26 cellular contexts compared by ENCODE assay signal in the genomic region with DNA sequence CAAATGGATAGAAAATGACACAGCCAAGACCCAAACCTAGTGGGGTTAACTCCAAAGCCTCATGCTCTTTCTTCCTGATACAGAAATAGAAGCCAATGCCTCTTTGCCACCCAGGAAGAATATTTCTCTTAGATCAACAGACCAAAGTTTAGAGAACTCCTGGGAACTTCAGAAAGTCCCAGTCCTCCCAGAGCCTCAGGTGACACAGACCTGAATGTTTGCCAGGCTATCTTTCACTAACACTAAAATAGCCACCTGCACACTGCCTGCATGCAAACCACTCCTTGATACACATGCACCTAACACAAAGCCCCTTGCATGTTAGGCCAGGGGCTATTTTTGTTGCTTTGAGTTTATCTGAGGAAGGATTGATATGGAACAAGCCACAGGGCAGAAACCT.
"Had no signal": no experiment of that assay in that cellular context is flagged by ENCODE, and none has a peak within 500 bp of the region (broad histone marks: within the 10 kb centered on the region; RNA-seq: fewer than 3 reads in every experiment).

No MANE protein-coding gene starts in this region.

- H3K36me3 ChIP-seq: ascending aorta, breast epithelium had no signal

- H3K27ac ChIP-seq: ascending aorta, breast epithelium, coronary artery, dorsolateral prefrontal cortex had no signal

- DNase-seq: activated CD4-positive, alpha-beta memory T cell treated with anti-CD3 and anti-CD28 coated beads for 36 hours; activated CD4-positive, alpha-beta T cell treated with anti-CD3 and anti-CD28 coated beads for 36 hours; activated CD4-positive, alpha-beta T cell treated with anti-CD3 and anti-CD28 coated beads, Interleukin-2, amount 10 ng/mL, durations not matched to agents 24 days and 14 days; activated CD4-positive, CD25-positive, alpha-beta regulatory T cell; activated CD4-positive, CD25-positive, alpha-beta regulatory T cell treated with anti-CD3 and anti-CD28 coated beads, Interleukin-2, amount 50 U/mL, for 72 hours; activated CD8-positive, alpha-beta memory T cell treated with anti-CD3 and anti-CD28 coated beads, Interleukin-2, amount 10 ng/mL, durations not matched to agents 7 days and 5 days; activated CD8-positive, alpha-beta memory T cell treated with anti-CD3 and anti-CD28 coated beads, Interleukin-2, amount 50 U/mL, for 4 hours; activated CD8-positive, alpha-beta T cell treated with anti-CD3 and anti-CD28 coated beads, Interleukin-2, amount 10 ng/mL, durations not matched to agents 7 days and 5 days; activated gamma-delta T cell; activated naive CD4-positive, alpha-beta T cell; activated naive CD4-positive, alpha-beta T cell treated with anti-CD3 and anti-CD28 coated beads, Interleukin-2, amount 10 ng/mL, durations not matched to agents 7 days and 5 days; activated naive CD8-positive, alpha-beta T cell treated with anti-CD3 and anti-CD28 coated beads, Interleukin-2, amount 10 ng/mL, durations not matched to agents 7 days and 5 days; activated T-cell treated with anti-CD3 and anti-CD28 coated beads, Interleukin-2, amount 50 U/mL, for 1 hour; activated T-cell treated with anti-CD3 and anti-CD28 coated beads, Interleukin-2, amount 50 U/mL, for 48 hours; dorsolateral prefrontal cortex; effector memory CD4-positive, alpha-beta T cell; endodermal cell; foreskin fibroblast; head of caudate nucleus; T-helper 2 cell had no signal

- H3K4me3 ChIP-seq: ascending aorta, breast epithelium, coronary artery, dorsolateral prefrontal cortex had no signal

- FAIRE-seq: frontal cortex had no signal

- H3K27me3 ChIP-seq: ascending aorta, breast epithelium, dorsolateral prefrontal cortex had no signal

- ATAC-seq: activated CD4-positive, alpha-beta T cell treated with anti-CD3 and anti-CD28 coated beads for 36 hours; activated CD8-positive, alpha-beta memory T cell treated with anti-CD3 and anti-CD28 coated beads, Interleukin-2, amount 10 ng/mL, durations not matched to agents 7 days and 5 days; activated CD8-positive, alpha-beta T cell treated with anti-CD3 and anti-CD28 coated beads, Interleukin-2, amount 10 ng/mL, durations not matched to agents 7 days and 5 days; activated naive CD4-positive, alpha-beta T cell treated with anti-CD3 and anti-CD28 coated beads, Interleukin-2, amount 50 U/mL, for 72 hours; esophagus mucosa had no signal

- H3K9me3 ChIP-seq: ascending aorta, breast epithelium had no signal

- H3K4me1 ChIP-seq: ascending aorta, breast epithelium had no signal
